1 cellular context compared by ENCODE assay signal in the genomic region with DNA sequence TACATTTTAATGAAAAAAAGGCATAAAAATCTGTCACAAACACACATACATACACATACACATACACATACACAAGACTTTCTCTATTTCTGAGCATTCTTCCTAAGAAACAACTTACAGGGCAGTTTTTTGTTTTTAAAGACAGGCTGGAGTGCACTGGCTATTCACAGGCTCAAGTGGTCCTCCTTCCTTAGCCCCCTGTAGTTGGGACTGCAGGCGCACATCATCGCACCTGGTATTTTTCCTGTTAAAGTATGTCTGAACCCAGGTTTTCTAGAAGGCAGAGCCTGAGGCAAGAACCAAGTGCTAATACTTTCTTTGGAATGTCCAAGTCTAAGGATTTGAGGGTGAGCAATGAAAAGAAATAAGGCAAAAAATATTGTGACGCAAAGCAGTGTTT.
TF ChIP-seq lines count a peak whose summit lies in the region.

No MANE protein-coding gene starts in this region.

TF ChIP-seq in WTC11, 78 proteins besides CTCF, POLR2A, EP300 and RAD21 (continued from another document):
- TF ChIP-seq, protein P1, sequence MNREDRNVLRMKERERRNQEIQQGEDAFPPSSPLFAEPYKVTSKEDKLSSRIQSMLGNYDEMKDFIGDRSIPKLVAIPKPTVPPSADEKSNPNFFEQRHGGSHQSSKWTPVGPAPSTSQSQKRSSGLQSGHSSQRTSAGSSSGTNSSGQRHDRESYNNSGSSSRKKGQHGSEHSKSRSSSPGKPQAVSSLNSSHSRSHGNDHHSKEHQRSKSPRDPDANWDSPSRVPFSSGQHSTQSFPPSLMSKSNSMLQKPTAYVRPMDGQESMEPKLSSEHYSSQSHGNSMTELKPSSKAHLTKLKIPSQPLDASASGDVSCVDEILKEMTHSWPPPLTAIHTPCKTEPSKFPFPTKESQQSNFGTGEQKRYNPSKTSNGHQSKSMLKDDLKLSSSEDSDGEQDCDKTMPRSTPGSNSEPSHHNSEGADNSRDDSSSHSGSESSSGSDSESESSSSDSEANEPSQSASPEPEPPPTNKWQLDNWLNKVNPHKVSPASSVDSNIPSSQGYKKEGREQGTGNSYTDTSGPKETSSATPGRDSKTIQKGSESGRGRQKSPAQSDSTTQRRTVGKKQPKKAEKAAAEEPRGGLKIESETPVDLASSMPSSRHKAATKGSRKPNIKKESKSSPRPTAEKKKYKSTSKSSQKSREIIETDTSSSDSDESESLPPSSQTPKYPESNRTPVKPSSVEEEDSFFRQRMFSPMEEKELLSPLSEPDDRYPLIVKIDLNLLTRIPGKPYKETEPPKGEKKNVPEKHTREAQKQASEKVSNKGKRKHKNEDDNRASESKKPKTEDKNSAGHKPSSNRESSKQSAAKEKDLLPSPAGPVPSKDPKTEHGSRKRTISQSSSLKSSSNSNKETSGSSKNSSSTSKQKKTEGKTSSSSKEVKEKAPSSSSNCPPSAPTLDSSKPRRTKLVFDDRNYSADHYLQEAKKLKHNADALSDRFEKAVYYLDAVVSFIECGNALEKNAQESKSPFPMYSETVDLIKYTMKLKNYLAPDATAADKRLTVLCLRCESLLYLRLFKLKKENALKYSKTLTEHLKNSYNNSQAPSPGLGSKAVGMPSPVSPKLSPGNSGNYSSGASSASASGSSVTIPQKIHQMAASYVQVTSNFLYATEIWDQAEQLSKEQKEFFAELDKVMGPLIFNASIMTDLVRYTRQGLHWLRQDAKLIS (CRISPR knock-in tag; IDR thresholded peaks at IDR 0.05; ENCODE audit: borderline replicate concordance): no peak
- no peak for TF ChIP-seq NR3C1 (CRISPR knock-in tag; conservative IDR thresholded peaks at IDR 0.05; ENCODE audit: low read depth)
